Comparison of ENCODE assay signal across 1 cellular context in genomic region chr15:91874992-91875651, GRCh38.
TF ChIP-seq lines count a peak whose summit lies in the region.

No MANE protein-coding gene starts in this region.

TF ChIP-seq in IMR-90, 13 proteins besides CTCF, POLR2A, EP300 and RAD21 (continued from another document):
- TF ChIP-seq ELK1 (IDR thresholded peaks at IDR 0.05; ENCODE audit: borderline replicate concordance, low read depth, low read length), result no peak
- TF ChIP-seq RFX5 (IDR thresholded peaks at IDR 0.05; ENCODE audit: low read depth, low read length), result no peak
TF ChIP-seq in IMR-90: peak in this region for 0.
